In genomic region chr12:48936379-48936979, GRCh38 we compare ENCODE assay signal across 8 cellular contexts. TPM values are rescaled to one million over a fixed set of nuclear protein-coding genes. Genes with fewer than 3 reads are reported as not detected.
DNase-seq lines count a peak whose midpoint lies in the region; ATAC-seq lines count a peak whose summit lies in the region.

No MANE protein-coding gene starts in this region.

- no peak overlapping the region for H3K9ac ChIP-seq in mesenchymal stem cell (ENCODE audit: low read length)

- H3K4me3 Mint-ChIP-seq in activated CD4-positive, alpha-beta memory T cell treated with anti-CD3 and anti-CD28 coated beads, Interleukin-2, amount 10 ng/mL, durations not matched to agents 7 days and 5 days, result no peak overlapping the region

- POLR2A ChIA-PET in activated CD4-positive, alpha-beta memory T cell treated with anti-CD3 and anti-CD28 coated beads, Interleukin-2, amount 10 ng/mL, durations not matched to agents 7 days and 5 days (lab: Charles Lee), result interaction anchor here (1.5 to 5.6 kb wide), 3 partner anchors 12 to 84 kb away, joined by 3 to 33 read pairs (median 30); partner anchors contain the start of genes DDX23 and FKBP11

- no peak overlapping the region for H3K27ac Mint-ChIP-seq in activated CD4-positive, alpha-beta memory T cell treated with anti-CD3 and anti-CD28 coated beads, Interleukin-2, amount 10 ng/mL, durations not matched to agents 7 days and 5 days

- no peaks in the 10 kb centered on the region for H3K27me3 ChIP-seq in mesenchymal stem cell (ENCODE audit: control insufficient read depth in 1 of 2, insufficient read depth in 1 of 2, low read length in 2 of 2)

- H3K36me3 Mint-ChIP-seq in activated CD4-positive, alpha-beta memory T cell treated with anti-CD3 and anti-CD28 coated beads, Interleukin-2, amount 10 ng/mL, durations not matched to agents 7 days and 5 days (ENCODE audit: low read depth), result peaks cover 50% of the 10 kb centered on the region

- H3K79me1 ChIP-seq in mesenchymal stem cell (replicated peaks; ENCODE audit: low read length, poor library complexity, severe bottlenecking), result peaks cover 57% of the 10 kb centered on the region

- H2BK120ac ChIP-seq in mesenchymal stem cell (ENCODE audit: low read depth, low read length), result no peak overlapping the region

- no peak overlapping the region for H3K4me3 ChIP-seq in mesenchymal stem cell (ENCODE audit: insufficient read depth in 1 of 2, low read depth in 1 of 2, low read length in 2 of 2)

- peaks cover 77 to 88% of the 10 kb centered on the region in 2 experiments for H3K36me3 ChIP-seq in mesenchymal stem cell (ENCODE audit: control insufficient read depth in 1 of 2, insufficient read depth in 2 of 2, low read depth in 1 of 2, low read length in 2 of 2)

- H2BK12ac ChIP-seq in mesenchymal stem cell (ENCODE audit: low read length in 2 of 2), result no peak overlapping the region

- no peak overlapping the region for H2AFZ ChIP-seq in mesenchymal stem cell (ENCODE audit: low read depth, low read length)

- H3K27me3 Mint-ChIP-seq in activated CD4-positive, alpha-beta memory T cell treated with anti-CD3 and anti-CD28 coated beads, Interleukin-2, amount 10 ng/mL, durations not matched to agents 7 days and 5 days, result no peaks in the 10 kb centered on the region

- H2BK5ac ChIP-seq in mesenchymal stem cell (ENCODE audit: low read depth, low read length, poor library complexity, severe bottlenecking), result no peak overlapping the region

- no peak overlapping the region for H3K27ac ChIP-seq in mesenchymal stem cell (ENCODE audit: low read length, poor library complexity, severe bottlenecking)

- no peak overlapping the region for H3K23ac ChIP-seq in mesenchymal stem cell (ENCODE audit: low read length in 2 of 2)

- H2BK15ac ChIP-seq in mesenchymal stem cell (ENCODE audit: low read depth, poor library complexity, severe bottlenecking), result no peak overlapping the region

- H4K8ac ChIP-seq in mesenchymal stem cell (ENCODE audit: low read length), result no peak overlapping the region

- H3K18ac ChIP-seq in mesenchymal stem cell (ENCODE audit: low read depth in 1 of 2, low read length in 2 of 2), result no peak overlapping the region

- ATAC-seq in HG03175 (IDR thresholded peaks at IDR 0.05; ENCODE audit: unreplicated experiment), result no peak

- H3K4ac ChIP-seq in mesenchymal stem cell (ENCODE audit: low read depth in 1 of 2, low read length in 2 of 2), result no peak overlapping the region

- peaks cover 28% of the 10 kb centered on the region for H3K4me1 Mint-ChIP-seq in activated CD4-positive, alpha-beta memory T cell treated with anti-CD3 and anti-CD28 coated beads, Interleukin-2, amount 10 ng/mL, durations not matched to agents 7 days and 5 days

- no peaks in the 10 kb centered on the region for H3K4me1 ChIP-seq in mesenchymal stem cell (ENCODE audit: control insufficient read depth, insufficient read depth, low read depth, low read length)

- no peak overlapping the region for H2AK5ac ChIP-seq in mesenchymal stem cell (ENCODE audit: low read length, severe bottlenecking)

- H4K91ac ChIP-seq in mesenchymal stem cell (ENCODE audit: low read length), result no peak overlapping the region

- DNase-seq in AG08396 (ENCODE audit: low spot score) (peak; percentile 87), GM19238 (ENCODE audit: insufficient read length, low spot score) (peak; percentile 71), NCI-H82 (lab: John Stamatoyannopoulos, UW) (peak; percentile 88), ecto neural progenitor cell (ENCODE audit: low spot score) (peak; percentile 91), mesenchymal stem cell (peak; percentile 75)
- peak; percentile 83 for DNase-seq in activated CD4-positive, alpha-beta memory T cell treated with anti-CD3 and anti-CD28 coated beads, Interleukin-2, amount 10 ng/mL, durations not matched to agents 7 days and 5 days
- DNase-seq in stimulated activated CD8-positive, alpha-beta memory T cell treated with anti-CD3 and anti-CD28 coated beads, Interleukin-15, amount 100 ng/mL, for 48 hours (ENCODE audit: low read depth in 2 of 2), result peak; percentile 52 to 55

- no peak overlapping the region for H3K4me2 ChIP-seq in mesenchymal stem cell (ENCODE audit: low read length, poor library complexity, severe bottlenecking)

- no peaks in the 10 kb centered on the region for H3K9me3 Mint-ChIP-seq in activated CD4-positive, alpha-beta memory T cell treated with anti-CD3 and anti-CD28 coated beads, Interleukin-2, amount 10 ng/mL, durations not matched to agents 7 days and 5 days

- H3K9me3 ChIP-seq in mesenchymal stem cell (ENCODE audit: control insufficient read depth, low read length), result no peaks in the 10 kb centered on the region

- H3K14ac ChIP-seq in mesenchymal stem cell (ENCODE audit: low read length in 2 of 2), result no peak overlapping the region

- CTCF ChIA-PET in activated CD4-positive, alpha-beta memory T cell treated with anti-CD3 and anti-CD28 coated beads, Interleukin-2, amount 10 ng/mL, durations not matched to agents 7 days and 5 days (lab: Charles Lee), result interaction anchor here (0.7 to 6.3 kb wide), 22 partner anchors 8 to 226 kb away, joined by 3 to 76 read pairs (median 4); partner anchors contain the start of genes ARF3, DDX23, FKBP11 and RND1

RNA-seq across cellular contexts. Expression of gene FKBP11, which starts 11.2 kb away (rescaled TPM):
- total RNA-seq in activated CD4-positive, alpha-beta memory T cell treated with anti-CD3 and anti-CD28 coated beads, Interleukin-2, amount 10 ng/mL, durations not matched to agents 7 days and 5 days, result 10 to 100 TPM; 73.4 to 78.7 TPM
- polyA plus RNA-seq in mesenchymal stem cell (2013, experiment 1 of 2), result 131 TPM
- polyA plus RNA-seq in mesenchymal stem cell (2013, experiment 2 of 2), result 138 TPM

RNA-seq across cellular contexts. Expression of gene ARF3, which starts 20.8 kb away (rescaled TPM):
- total RNA-seq in activated CD4-positive, alpha-beta memory T cell treated with anti-CD3 and anti-CD28 coated beads, Interleukin-2, amount 10 ng/mL, durations not matched to agents 7 days and 5 days, result 100 to 1,000 TPM; 114 to 122 TPM
- 112 TPM for polyA plus RNA-seq in mesenchymal stem cell (2013, experiment 1 of 2)
- 114 TPM for polyA plus RNA-seq in mesenchymal stem cell (2013, experiment 2 of 2)

RNA-seq across cellular contexts. Expression of gene WNT10B, which starts 35.1 kb away (rescaled TPM):
- 1 to 10 TPM; 4.1 to 4.2 TPM for total RNA-seq in activated CD4-positive, alpha-beta memory T cell treated with anti-CD3 and anti-CD28 coated beads, Interleukin-2, amount 10 ng/mL, durations not matched to agents 7 days and 5 days
- 0.11 TPM for polyA plus RNA-seq in mesenchymal stem cell (2013, experiment 1 of 2)
- 0.04 TPM for polyA plus RNA-seq in mesenchymal stem cell (2013, experiment 2 of 2)

RNA-seq across cellular contexts. Expression of gene WNT1, which starts 41.6 kb away (rescaled TPM):
- under 1 TPM; 0.33 to 0.73 TPM for total RNA-seq in activated CD4-positive, alpha-beta memory T cell treated with anti-CD3 and anti-CD28 coated beads, Interleukin-2, amount 10 ng/mL, durations not matched to agents 7 days and 5 days
- polyA plus RNA-seq in mesenchymal stem cell (2013, experiment 1 of 2), result not detected
- not detected for polyA plus RNA-seq in mesenchymal stem cell (2013, experiment 2 of 2)
